ENCODE assay signal across 8 cellular contexts in the genomic region with DNA sequence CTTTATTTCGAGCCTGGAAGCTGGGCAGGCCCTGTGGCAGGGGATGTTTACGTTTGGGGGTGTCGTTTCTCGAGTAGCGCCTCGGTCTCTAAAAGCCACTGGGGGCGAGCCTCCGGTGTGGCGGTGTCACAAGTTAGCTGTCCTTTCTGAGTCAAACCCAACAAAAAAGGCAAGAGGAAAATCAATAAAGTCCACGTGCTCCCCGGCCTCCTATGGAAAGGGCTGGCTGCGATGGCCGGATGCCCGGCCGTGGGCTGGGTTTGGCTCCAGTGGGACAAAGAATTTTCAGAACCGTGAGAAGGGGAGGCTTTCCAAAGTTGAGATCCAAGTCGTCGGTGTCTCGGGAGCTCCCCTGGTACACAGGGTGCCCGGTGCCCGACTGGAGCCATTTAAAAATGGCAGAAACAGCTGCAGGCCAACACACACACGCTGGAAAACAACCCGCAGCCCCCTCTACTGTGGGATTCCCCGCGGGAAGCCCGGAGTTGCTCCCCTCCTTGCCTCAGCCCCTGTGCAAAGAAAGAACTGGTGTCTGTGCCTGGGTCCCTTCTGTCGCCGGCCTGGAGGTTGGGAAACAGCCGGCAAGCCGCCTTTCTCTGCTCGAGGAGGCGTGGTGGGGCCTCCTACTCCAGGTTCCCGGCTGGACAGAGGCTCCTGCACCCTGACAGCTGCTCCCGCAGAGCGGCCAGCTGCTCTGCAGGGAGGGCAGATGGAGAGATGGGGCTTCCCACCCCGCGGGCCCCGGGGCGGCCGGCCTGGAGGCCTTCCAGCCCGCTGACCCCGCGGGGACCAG. TPM values are rescaled to one million over a fixed set of nuclear protein-coding genes. Genes with fewer than 3 reads are reported as not detected.
DNase-seq lines count a peak whose midpoint lies in the region; ATAC-seq and TF ChIP-seq lines count a peak whose summit lies in the region.

No MANE protein-coding gene starts in this region.

- peaks cover 13 to 23% of the 10 kb centered on the region in 2 donors for H3K27me3 Mint-ChIP-seq in CD8-positive, alpha-beta memory T cell
- no peaks in the 10 kb centered on the region for H3K27me3 Mint-ChIP-seq in chondrocyte (ENCODE audit: low read depth)
- H3K27me3 Mint-ChIP-seq in immature natural killer cell (ENCODE audit: low read depth in 3 of 3), result peaks cover 7 to 20% (median 14%) of the 10 kb centered on the region in 3 donors

- no peaks in the 10 kb centered on the region for H4K20me1 ChIP-seq in HCT116 (ENCODE audit: insufficient read depth)
- peaks cover 12% of the 10 kb centered on the region; the same call in 1 of the 2 replicates for H4K20me1 ChIP-seq in PC-3 (ENCODE audit: low read length)

- no peak for TF ChIP-seq RAD21 in HCT116 (IDR thresholded peaks at IDR 0.05; ENCODE audit: low read depth)

- peak in 1 of 5 donors; percentile 15 for DNase-seq in CD8-positive, alpha-beta memory T cell
- DNase-seq in HCT116 (ENCODE audit: low read depth, low spot score) (peak; percentile 42), PC-3 (peak; percentile 92), chondrocyte (ENCODE audit: low spot score) (no peak), immature natural killer cell (peak; percentile 8 to 14 (median 14)), gastrocnemius medialis (peak; percentile 67 to 76), OCI-M2 (lab: John Stamatoyannopoulos, UW; ENCODE audit: unreplicated experiment) (no peak)

- no peak overlapping the region for H2AFZ ChIP-seq in HCT116 (ENCODE audit: low read depth, low read length, poor library complexity, severe bottlenecking)
- peak overlapping the region; percentile 55 for H2AFZ ChIP-seq in PC-3 (ENCODE audit: low read length)

- intact Hi-C loops in HCT116 (cut with micrococcal nuclease), result no loop called here
- intact Hi-C loops in PC-3 (cut with micrococcal nuclease), result loop anchor here (1.0 to 10.0 kb wide), 6 partner anchors 31 to 229 kb away; a partner anchor contains a TSS
- intact Hi-C loops in gastrocnemius medialis (cut with DNase I; ENCODE audit: low total_unique reads), result loop anchor here (5.0 kb wide), 2 partner anchors 106 to 226 kb away; a partner anchor contains a TSS

- H3K4me2 ChIP-seq in HCT116 (ENCODE audit: low read length) (peak overlapping the region; percentile 97), PC-3 (ENCODE audit: low read length) (peak overlapping the region; percentile 95)

- no peaks in the 10 kb centered on the region for H3K36me3 ChIP-seq in CD8-positive, alpha-beta memory T cell (ENCODE audit: insufficient read depth, low read length)
- no peaks in the 10 kb centered on the region for H3K36me3 ChIP-seq in HCT116 (ENCODE audit: control insufficient read depth in 1 of 2, insufficient read depth in 2 of 2, low read length in 2 of 2)
- H3K36me3 ChIP-seq in PC-3 (ENCODE audit: low read depth, low read length), result no peaks in the 10 kb centered on the region
- H3K36me3 ChIP-seq in gastrocnemius medialis, result no peaks in the 10 kb centered on the region

- H3K4me1 ChIP-seq in CD8-positive, alpha-beta memory T cell (ENCODE audit: insufficient read depth, low read length), result peaks cover 15% of the 10 kb centered on the region
- H3K4me1 ChIP-seq in HCT116 (ENCODE audit: control insufficient read depth in 1 of 2, insufficient read depth in 2 of 2, low read length in 2 of 2), result peaks cover 17 to 27% of the 10 kb centered on the region in 2 experiments
- peaks cover 21% of the 10 kb centered on the region for H3K4me1 ChIP-seq in PC-3 (ENCODE audit: insufficient read depth, low read length)
- peaks cover 32 to 52% of the 10 kb centered on the region in 2 donors for H3K4me1 ChIP-seq in gastrocnemius medialis

- RAD21 ChIA-PET in HCT116 (lab: Charles Lee; ENCODE audit: low non-redundant PET in 1 of 2, low total read pairs in 2 of 2, uncharacterized antibody in 2 of 2, unreplicated experiment in 2 of 2), result no interaction called here

- ATAC-seq in HCT116 (peak; percentile 49), PC-3 (peak; percentile 69), gastrocnemius medialis (peak; percentile 53 to 60), GM21723 (IDR thresholded peaks at IDR 0.05; ENCODE audit: unreplicated experiment) (no peak)

- H3K79me2 ChIP-seq in HCT116 (ENCODE audit: insufficient read depth, low read length) (peaks cover 46% of the 10 kb centered on the region), PC-3 (ENCODE audit: low read length) (peaks cover 76% of the 10 kb centered on the region)

- POLR2A ChIA-PET in CD8-positive, alpha-beta memory T cell (lab: Charles Lee), result no interaction called here
- POLR2A ChIA-PET in HCT116 (lab: Charles Lee) (no interaction called here), PC-3 (lab: Charles Lee; ENCODE audit: unreplicated experiment) (interaction anchor here (0.5 to 1.7 kb wide), 3 partner anchors 31 to 1144 kb away, joined by 4 to 12 read pairs (median 7); no protein-coding TSS in a partner anchor)

- in situ Hi-C loops in gastrocnemius medialis (cut with MboI; ENCODE audit: low sequenced_read_pairs in 4 of 4), result no loop called here

- TSS peak; percentile 65 for BruUV-seq in HCT116 (replicated peaks; lab: Mats Ljungman, UMichigan)
- BruUV-seq in PC-3 (replicated peaks; lab: Mats Ljungman, UMichigan), result TSS peak; percentile 54

- CTCF ChIA-PET in CD8-positive, alpha-beta memory T cell (lab: Charles Lee), result no interaction called here
- CTCF ChIA-PET in HCT116 (lab: Charles Lee), result no interaction called here
- CTCF ChIA-PET in PC-3 (lab: Charles Lee), result interaction anchor here (1.0 kb wide), 1 partner anchor 70 kb away, joined by 8 read pairs; no protein-coding TSS in a partner anchor

- H3K9me2 ChIP-seq in HCT116 (ENCODE audit: insufficient read depth) (no peaks in the 10 kb centered on the region), PC-3 (replicated peaks; ENCODE audit: low read length) (no peaks in the 10 kb centered on the region)

- peaks cover 8% of the 10 kb centered on the region for H3K27me3 ChIP-seq in CD8-positive, alpha-beta memory T cell (ENCODE audit: insufficient read depth, low read length, poor library complexity, severe bottlenecking)
- no peaks in the 10 kb centered on the region for H3K27me3 ChIP-seq in HCT116 (ENCODE audit: insufficient read depth, low read length)
- H3K27me3 ChIP-seq in PC-3 (ENCODE audit: low read length), result no peaks in the 10 kb centered on the region
- no peaks in the 10 kb centered on the region for H3K27me3 ChIP-seq in gastrocnemius medialis

- TF ChIP-seq CTCF in HCT116 (IDR thresholded peaks at IDR 0.05 in 2 of 3, conservative IDR thresholded peaks at IDR 0.05 in 1 of 3; ENCODE audit: borderline replicate concordance in 1 of 3, insufficient read depth in 1 of 3, low read depth in 2 of 3, low read length in 2 of 3) (no peak), PC-3 (conservative IDR thresholded peaks at IDR 0.05; ENCODE audit: low read depth, low read length) (no peak), chondrocyte (IDR thresholded peaks at IDR 0.05) (peak; percentile 22), gastrocnemius medialis (IDR thresholded peaks at IDR 0.05 in 4 of 5, conservative IDR thresholded peaks at IDR 0.05 in 1 of 5) (no peak)

- peaks cover 13 to 24% (median 17%) of the 10 kb centered on the region in 3 donors for H3K4me1 Mint-ChIP-seq in CD8-positive, alpha-beta memory T cell
- H3K4me1 Mint-ChIP-seq in chondrocyte (ENCODE audit: low read depth), result peaks cover 15% of the 10 kb centered on the region
- peaks cover 11 to 12% of the 10 kb centered on the region in 2 donors for H3K4me1 Mint-ChIP-seq in immature natural killer cell

- H3K9me3 Mint-ChIP-seq in CD8-positive, alpha-beta memory T cell, result peaks cover 0 to 8% (median under 1%) of the 10 kb centered on the region in 5 donors
- H3K9me3 Mint-ChIP-seq in chondrocyte (ENCODE audit: low read depth) (peaks cover 1% of the 10 kb centered on the region), immature natural killer cell (peaks cover 0 to 2% (median 0%) of the 10 kb centered on the region in 6 donors)

- H3K9ac ChIP-seq in HCT116 (ENCODE audit: low read length), result peak overlapping the region; percentile 82
- peak overlapping the region; percentile 91 for H3K9ac ChIP-seq in PC-3 (ENCODE audit: low read length)

- no peaks in the 10 kb centered on the region for H3F3A ChIP-seq in PC-3 (ENCODE audit: low read length, unreplicated experiment)

- TF ChIP-seq POLR2A in HCT116 (IDR thresholded peaks at IDR 0.05; ENCODE audit: borderline replicate concordance, extremely low read depth, insufficient read depth, insufficient read length) (peak; percentile 18), gastrocnemius medialis (IDR thresholded peaks at IDR 0.05) (peak; percentile 37 to 76)

- no peaks in the 10 kb centered on the region for H3K9me3 ChIP-seq in CD8-positive, alpha-beta memory T cell (ENCODE audit: low read length)
- H3K9me3 ChIP-seq in HCT116 (ENCODE audit: control insufficient read depth in 1 of 2, insufficient read depth in 1 of 2, low read depth in 1 of 2, low read length in 2 of 2) (0 out of 4 replicates have a peak, but pooled peaks cover 0 to 6% of the 10 kb centered on the region in 2 experiments), PC-3 (ENCODE audit: low read length) (no peaks in the 10 kb centered on the region; the same call in 1 of the 2 replicates), gastrocnemius medialis (no peaks in the 10 kb centered on the region)

- H3K4me3 Mint-ChIP-seq in CD8-positive, alpha-beta memory T cell, result peak overlapping the region; percentile 74 to 89 (median 82)
- H3K4me3 Mint-ChIP-seq in chondrocyte (ENCODE audit: unreplicated experiment) (peak overlapping the region; percentile 72), immature natural killer cell (peak overlapping the region; percentile 66 to 80 (median 77))

- peak overlapping the region in 2 of 8 donors; percentile 56 to 64 for H3K27ac Mint-ChIP-seq in CD8-positive, alpha-beta memory T cell
- peak overlapping the region; percentile 96 for H3K27ac Mint-ChIP-seq in chondrocyte (ENCODE audit: unreplicated experiment)
- H3K27ac Mint-ChIP-seq in immature natural killer cell, result peak overlapping the region in 1 of 6 donors; percentile 9

- H3K4me3 ChIP-seq in CD8-positive, alpha-beta memory T cell (ENCODE audit: low read length), result peak overlapping the region; percentile 37
- H3K4me3 ChIP-seq in HCT116 (replicated peaks in 1 of 2; ENCODE audit: low read depth in 1 of 2, low read length in 2 of 2), result peak overlapping the region; percentile 65 to 80
- H3K4me3 ChIP-seq in PC-3 (ENCODE audit: low read length), result peak overlapping the region; percentile 78
- H3K4me3 ChIP-seq in gastrocnemius medialis, result peak overlapping the region; percentile 62 to 79 (median 73)

- peaks cover 0 to 6% (median 2%) of the 10 kb centered on the region in 3 donors for H3K36me3 Mint-ChIP-seq in CD8-positive, alpha-beta memory T cell
- H3K36me3 Mint-ChIP-seq in chondrocyte (ENCODE audit: low read depth), result peaks cover 2% of the 10 kb centered on the region
- no peaks in the 10 kb centered on the region for H3K36me3 Mint-ChIP-seq in immature natural killer cell

- peak overlapping the region; percentile 31 for H3K27ac ChIP-seq in CD8-positive, alpha-beta memory T cell (ENCODE audit: low read depth, low read length)
- H3K27ac ChIP-seq in HCT116 (ENCODE audit: low read depth, low read length) (peak overlapping the region; percentile 86), PC-3 (ENCODE audit: low read length) (peak overlapping the region; percentile 91), gastrocnemius medialis (peak overlapping the region; percentile 84 to 96 (median 91))

RNA-seq across cellular contexts. Expression of a gene that starts 1.9 kb away (rescaled TPM):
- 1 to 10 TPM; 2.5 to 3.0 TPM for total RNA-seq in CD8-positive, alpha-beta memory T cell
- polyA plus RNA-seq in CD8-positive, alpha-beta memory T cell, result 3.3 TPM
- total RNA-seq in HCT116 (2021; ENCODE audit: unreplicated experiment) (14.2 TPM), PC-3 (2014; rRNA removed) (31.6 and 32.5 TPM in 2 replicates), chondrocyte (7.1 to 10.0 TPM (median 9.1 TPM) in 3 replicates), gastrocnemius medialis (10 to 100 TPM in 3 of 4 donors, 1 to 10 TPM in 1; 9.8 to 23.5 (median 13.7) TPM)
- polyA plus RNA-seq in HCT116 (2012), result 9.7 and 10.5 TPM in 2 replicates
- 1 to 10 TPM in 1 of 3 donors, under 1 TPM in 2; 0.27 to 1.5 (median 0.48) TPM for polyA plus RNA-seq in immature natural killer cell

RNA-seq across cellular contexts. Expression of a gene that starts 55.0 kb away (rescaled TPM):
- total RNA-seq in CD8-positive, alpha-beta memory T cell, result 10 to 100 TPM; 32.1 to 33.9 TPM
- polyA plus RNA-seq in CD8-positive, alpha-beta memory T cell, result 18.3 TPM
- total RNA-seq in HCT116 (2021; ENCODE audit: unreplicated experiment), result 46.3 TPM
- polyA plus RNA-seq in HCT116 (2012), result 26.2 and 26.3 TPM in 2 replicates
- total RNA-seq in PC-3 (2014; rRNA removed), result 16.7 and 21.8 TPM in 2 replicates
- total RNA-seq in chondrocyte, result 58.8 to 62.8 TPM (median 61.7 TPM) in 3 replicates
- 10 to 100 TPM in 1 of 3 donors, 1 to 10 TPM in 2; 3.5 to 10.6 (median 4.7) TPM for polyA plus RNA-seq in immature natural killer cell
- total RNA-seq in gastrocnemius medialis, result 10 to 100 TPM; 36.6 to 89.4 (median 79.7) TPM

Comparison
In these comparisons a context has a peak if more than half of its experiments do, and no peak if none do; other contexts are left out.
1. DNase-seq: peak in HCT116 (single experiment), PC-3 (single experiment), immature natural killer cell (3 of 3) and gastrocnemius medialis (2 of 2); none in chondrocyte (single experiment) and OCI-M2 (single experiment).
2. H3K27ac ChIP-seq: peak in every context shown above with its lines; median percentile 91 in PC-3; 91 in gastrocnemius medialis; 86 in HCT116; 31 in CD8-positive, alpha-beta memory T cell.
3. Peak in every context shown above with its lines, with median percentiles within 50 percentile points of each other: H3K4me3 ChIP-seq and H3K4me3 Mint-ChIP-seq.